Comparison of ENCODE assay signal across 8 cellular contexts in the genomic region with DNA sequence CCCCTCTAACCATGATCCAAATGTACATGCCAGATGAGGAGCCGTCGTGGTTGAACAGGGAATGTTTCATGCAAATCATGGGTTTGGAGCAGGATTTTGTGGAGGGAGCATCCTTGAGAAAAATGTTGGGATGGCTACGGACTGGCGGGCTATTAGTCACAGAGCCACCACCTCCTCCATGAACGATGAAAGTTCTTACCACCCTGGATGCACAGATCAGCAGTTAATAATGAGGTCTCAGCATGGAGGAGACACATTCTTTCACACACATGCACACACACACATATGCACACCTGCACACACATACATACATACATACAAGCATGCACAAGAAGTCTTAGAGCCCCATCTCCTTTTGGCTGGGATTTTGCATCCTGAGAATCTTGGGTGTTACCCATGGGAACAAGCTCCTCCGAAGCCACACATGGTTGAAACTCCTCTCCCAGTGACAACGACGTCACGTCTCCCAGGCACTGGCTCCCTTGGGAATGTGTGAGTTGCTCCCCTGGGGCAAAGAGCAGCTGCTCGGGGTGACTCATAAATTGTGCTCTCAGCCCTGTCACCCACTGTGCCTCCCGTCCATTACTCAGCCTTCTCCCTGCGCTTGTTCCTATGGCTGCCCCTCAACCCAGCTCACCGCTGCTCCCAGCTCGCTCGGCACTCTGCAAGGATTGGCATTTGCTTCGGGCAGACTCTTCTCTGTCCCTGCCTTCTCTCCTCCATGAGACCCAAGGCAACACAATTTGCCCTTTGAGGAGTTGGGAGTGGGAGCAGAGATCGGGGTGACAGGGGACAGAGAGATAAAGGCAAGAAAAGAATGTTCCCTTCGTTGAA.
DNase-seq lines count a peak whose midpoint lies in the region; ATAC-seq and TF ChIP-seq lines count a peak whose summit lies in the region.

No MANE protein-coding gene starts in this region.

- H2AK5ac ChIP-seq in trophoblast cell (ENCODE audit: low read length): no peak overlapping the region

- WGBS in trophoblast cell (ENCODE audit: extremely low coverage, insufficient coverage, insufficient read length): no CpG with 5 or more reads among the region's 18 CpGs

- peak overlapping the region; percentile 23 for H4K91ac ChIP-seq in trophoblast cell (ENCODE audit: low read depth, low read length)

- H4K12ac ChIP-seq in trophoblast cell (ENCODE audit: low read depth, low read length): no peak overlapping the region

- peak overlapping the region; percentile 29 for H3K27ac ChIP-seq in trophoblast cell (ENCODE audit: low read depth, low read length)

- no peak overlapping the region for H2AFZ ChIP-seq in trophoblast cell (ENCODE audit: insufficient read depth, low read length, poor library complexity)

- ATAC-seq in GM19467 (IDR thresholded peaks at IDR 0.05; ENCODE audit: unreplicated experiment) (peak; percentile 41), HG03571 (IDR thresholded peaks at IDR 0.05; ENCODE audit: unreplicated experiment) (no peak)

- H2BK120ac ChIP-seq in trophoblast cell (ENCODE audit: insufficient read depth, low read length, poor library complexity): no peak overlapping the region

- H2BK5ac ChIP-seq in trophoblast cell (ENCODE audit: low read depth, low read length, poor library complexity): peak overlapping the region; percentile 5

- no peak overlapping the region for H3K9ac ChIP-seq in trophoblast cell (ENCODE audit: low read length)

- peak; percentile 96 for DNase-seq in ACHN
- peak; percentile 99 for DNase-seq in M059J (ENCODE audit: low read depth)
- DNase-seq in choroid plexus epithelial cell (ENCODE audit: low read depth): peak; percentile 81
- DNase-seq in trophoblast cell: peak; percentile 98
- DNase-seq in stimulated activated CD4-positive, alpha-beta T cell treated with anti-CD3 and anti-CD28 coated beads, Interleukin-2, amount 100 ng/mL, for 48 hours: no peak
- no peak for DNase-seq in SK-N-DZ (ENCODE audit: low spot score)

- no peaks in the 10 kb centered on the region for H3K27me3 ChIP-seq in trophoblast cell (ENCODE audit: insufficient read depth, low read length)

- H3K4me3 ChIP-seq in choroid plexus epithelial cell (ENCODE audit: low read depth, low read length): peak overlapping the region; percentile 27
- no peak overlapping the region for H3K4me3 ChIP-seq in trophoblast cell (ENCODE audit: low read depth, low read length)

- no peak for TF ChIP-seq CTCF in choroid plexus epithelial cell (conservative IDR thresholded peaks at IDR 0.05; ENCODE audit: low read depth, low read length)

- in situ Hi-C loops in ACHN (cut with HindIII; ENCODE audit: low pct_ligation_motif_present, low pct_unique_long_range_greater_than_20kb, low sequenced_read_pairs): no loop called here

- peaks cover 30 to 49% of the 10 kb centered on the region in 2 experiments for H3K4me1 ChIP-seq in trophoblast cell (ENCODE audit: control insufficient read depth in 1 of 2, insufficient read depth in 2 of 2, low read length in 2 of 2)

- H3K18ac ChIP-seq in trophoblast cell (ENCODE audit: low read length): no peak overlapping the region

- H3K9me3 ChIP-seq in trophoblast cell (ENCODE audit: insufficient read depth, low read depth, low read length): no peaks in the 10 kb centered on the region

- no peaks in the 10 kb centered on the region for H3K79me2 ChIP-seq in trophoblast cell (ENCODE audit: control insufficient read depth, insufficient read depth, low read length, poor library complexity)

- H3K4ac ChIP-seq in trophoblast cell (ENCODE audit: low read depth, low read length): no peak overlapping the region

- H2BK12ac ChIP-seq in trophoblast cell (ENCODE audit: low read length): no peak overlapping the region

- H3K23ac ChIP-seq in trophoblast cell (ENCODE audit: low read length): no peak overlapping the region

- no peaks in the 10 kb centered on the region for H3K36me3 ChIP-seq in trophoblast cell (ENCODE audit: control insufficient read depth in 1 of 2, insufficient read depth in 2 of 2, low read length in 2 of 2)

- H3K14ac ChIP-seq in trophoblast cell (ENCODE audit: low read length): no peak overlapping the region

- peak overlapping the region; percentile 33 for H3K4me2 ChIP-seq in trophoblast cell (ENCODE audit: low read length)

- H3K79me1 ChIP-seq in trophoblast cell (ENCODE audit: low read length): peaks cover 15% of the 10 kb centered on the region

- no peak overlapping the region for H4K8ac ChIP-seq in trophoblast cell (ENCODE audit: low read depth, low read length)

Comparison
In these comparisons a context has a peak if more than half of its experiments do, and no peak if none do; other contexts are left out.
1. DNase-seq: peak in ACHN (single experiment), M059J (single experiment), choroid plexus epithelial cell (single experiment) and trophoblast cell (2 of 2); none in stimulated activated CD4-positive, alpha-beta T cell treated with anti-CD3 and anti-CD28 coated beads, Interleukin-2, amount 100 ng/mL, for 48 hours (0 of 2) and SK-N-DZ (single experiment).